In the genomic region with DNA sequence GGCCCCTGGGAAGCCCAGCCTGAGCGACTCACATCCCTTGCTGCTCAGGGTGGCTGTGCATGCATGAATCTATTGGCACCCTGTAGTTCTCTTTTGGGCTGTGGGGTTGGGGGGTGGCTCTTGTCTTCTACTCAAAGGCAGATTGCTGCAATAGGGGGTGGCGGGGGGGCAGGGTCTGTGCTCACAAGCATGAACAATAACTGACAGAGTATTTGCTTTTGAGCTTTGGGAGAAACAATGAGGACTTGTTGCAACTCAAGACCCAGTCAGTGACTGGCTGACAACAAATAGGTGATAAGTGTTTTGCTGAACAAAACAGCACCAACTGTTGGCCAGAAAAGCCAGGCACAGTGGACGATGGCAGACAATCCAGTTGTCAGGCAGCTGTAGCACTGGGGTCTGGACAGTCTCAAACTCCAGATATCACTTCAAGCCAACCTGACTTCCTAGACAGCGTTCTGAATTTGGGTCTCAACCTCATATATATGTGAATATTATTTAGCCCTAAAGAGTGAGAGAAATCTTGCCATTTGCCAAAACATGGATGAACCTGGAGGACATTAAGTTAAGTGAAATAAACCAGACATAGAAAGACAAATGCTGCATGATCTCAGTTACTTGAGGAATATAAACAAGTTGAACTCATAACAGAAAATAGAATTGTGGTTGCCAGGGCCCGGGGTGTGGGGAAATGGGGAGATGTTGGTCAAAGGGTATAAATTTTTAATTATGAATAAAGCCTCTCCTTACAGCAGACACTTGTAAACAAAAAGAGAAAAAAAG, we compare ENCODE assay signal across 27 cellular contexts.
A peak's percentile ranks its signal among the peaks of the same experiment; 100 is the strongest.
DNase-seq lines count a peak whose midpoint lies in the region; ATAC-seq, FAIRE-seq and TF ChIP-seq lines count a peak whose summit lies in the region.
"Had no signal": no experiment of that assay in that cellular context is flagged by ENCODE, and none has a peak within 500 bp of the region (broad histone marks: within the 10 kb centered on the region; RNA-seq: fewer than 3 reads in every experiment).

No MANE protein-coding gene starts in this region.

- H3K27ac Mint-ChIP-seq in neural progenitor cell (no peak overlapping the region), T-helper 17 cell (no peak overlapping the region)
- H3K27ac Mint-ChIP-seq: activated B cell treated with CpG ODN at 0.5 μM for 24 hours; activated naive CD4-positive, alpha-beta T cell treated with anti-CD3 and anti-CD28 coated beads, Interleukin-2, amount 50 U/mL, for 24 hours; activated T-helper 17 cell treated with anti-CD3 and anti-CD28 coated beads, Interleukin-2, amount 50 U/mL, for 72 hours; mesothelial cell of epicardium; natural killer cell had no signal

- H3K9me3 Mint-ChIP-seq in neural progenitor cell: peaks cover 12% of the 10 kb centered on the region
- H3K9me3 Mint-ChIP-seq: natural killer cell had no signal

- H3K27me3 ChIP-seq in foreskin keratinocyte (no peaks in the 10 kb centered on the region), neural progenitor cell (no peaks in the 10 kb centered on the region)
- H3K27me3 ChIP-seq: pancreas, thyroid gland had no signal

- H3K79me2 ChIP-seq in neural progenitor cell (ENCODE audit: low read depth): peaks cover 3% of the 10 kb centered on the region

- H3K36me3 Mint-ChIP-seq in neural progenitor cell (no peaks in the 10 kb centered on the region), T-helper 17 cell (ENCODE audit: low read depth) (no peaks in the 10 kb centered on the region)
- H3K36me3 Mint-ChIP-seq: natural killer cell had no signal

- no peak for TF ChIP-seq POLR2A in H54 (IDR thresholded peaks at IDR 0.05; ENCODE audit: low read depth, low read length)

- TF ChIP-seq CTCF in foreskin keratinocyte (conservative IDR thresholded peaks at IDR 0.05): no peak
- TF ChIP-seq CTCF in neural progenitor cell (IDR thresholded peaks at IDR 0.05): peak; percentile 11

- FAIRE-seq in H54 (lab: Jason Lieb, UNC) (peak; percentile 33), RCC 7860 (lab: Jason Lieb, UNC) (no peak)
- FAIRE-seq: endometrium had no signal

- peaks cover 13% of the 10 kb centered on the region for H3K4me1 ChIP-seq in foreskin keratinocyte
- H3K4me1 ChIP-seq in neural progenitor cell: peaks cover 38% of the 10 kb centered on the region

- H3K27ac ChIP-seq in foreskin keratinocyte (no peak overlapping the region), neural progenitor cell (peak overlapping the region; percentile 79)
- H3K27ac ChIP-seq: C4-2B, pancreas, thyroid gland had no signal

- H3K9me3 ChIP-seq in neural progenitor cell (ENCODE audit: low read depth): no peaks in the 10 kb centered on the region
- H3K9me3 ChIP-seq in T-helper 17 cell (ENCODE audit: control insufficient read depth, low read length, poor library complexity, severe bottlenecking): no peaks in the 10 kb centered on the region
- H3K9me3 ChIP-seq: pancreas, thyroid gland had no signal

- no peaks in the 10 kb centered on the region for H4K20me1 ChIP-seq in neural progenitor cell (ENCODE audit: low read depth)

- H3F3A ChIP-seq in neural progenitor cell (ENCODE audit: low read depth): peaks cover 46% of the 10 kb centered on the region

- H3K27me3 Mint-ChIP-seq in neural progenitor cell (ENCODE audit: insufficient read depth, low read depth) (peaks cover 2% of the 10 kb centered on the region), T-helper 17 cell (peaks cover 6% of the 10 kb centered on the region)
- H3K27me3 Mint-ChIP-seq: activated naive CD4-positive, alpha-beta T cell treated with anti-CD3 and anti-CD28 coated beads, Interleukin-2, amount 50 U/mL, for 24 hours had no signal

- H3K36me3 ChIP-seq in neural progenitor cell: peaks cover 4% of the 10 kb centered on the region
- H3K36me3 ChIP-seq: pancreas, thyroid gland had no signal

- H3K4me3 Mint-ChIP-seq in neural progenitor cell (no peak overlapping the region), T-helper 17 cell (no peak overlapping the region)
- H3K4me3 Mint-ChIP-seq: activated B cell treated with CpG ODN at 0.5 μM for 24 hours; activated naive CD4-positive, alpha-beta T cell treated with anti-CD3 and anti-CD28 coated beads, Interleukin-2, amount 50 U/mL, for 24 hours; activated T-helper 17 cell treated with anti-CD3 and anti-CD28 coated beads, Interleukin-2, amount 50 U/mL, for 72 hours; mesothelial cell of epicardium; natural killer cell had no signal

- H3K4me1 Mint-ChIP-seq in neural progenitor cell (peaks cover 19% of the 10 kb centered on the region), T-helper 17 cell (peaks cover 2% of the 10 kb centered on the region)
- H3K4me1 Mint-ChIP-seq: activated T-helper 17 cell treated with anti-CD3 and anti-CD28 coated beads, Interleukin-2, amount 50 U/mL, for 72 hours had no signal

- DNase-seq in H54 (ENCODE audit: insufficient read length, low spot score): no peak
- peak; percentile 79 for DNase-seq in NCI-H345 (lab: John Stamatoyannopoulos, UW)
- no peak for DNase-seq in foreskin keratinocyte
- peak; percentile 56 for DNase-seq in neural progenitor cell (ENCODE audit: low spot score)
- no peak for DNase-seq in T-helper 17 cell
- no peak for DNase-seq in NCI-H1105 treated with DMSO at 0.1 percent for 48 hours (lab: John Stamatoyannopoulos, UW)
- no peak for DNase-seq in RCC 7860 (ENCODE audit: low spot score)
- DNase-seq: activated B cell treated with CpG ODN at 0.5 μM for 24 hours; activated CD4-positive, alpha-beta T cell treated with anti-CD3 and anti-CD28 coated beads, Interleukin-2, amount 50 U/mL, for 4 hours; activated CD8-positive, alpha-beta memory T cell treated with anti-CD3 and anti-CD28 coated beads, Interleukin-2, amount 50 U/mL, for 4 hours; anterior cingulate cortex; Calu3; KG1; left colon; natural killer cell; NCI-H2171 treated with DMSO at 0.1 percent for 48 hours; pancreas; stimulated activated naive CD8-positive, alpha-beta T cell treated with anti-CD3 and anti-CD28 coated beads, Interleukin-15, Interleukin-2, amounts not matched to agents 100 U/mL and 50 U/mL, for 24 hours; T1000; thyroid gland had no signal

- no peak overlapping the region for H3K9ac ChIP-seq in neural progenitor cell

- H3K4me3 ChIP-seq in neural progenitor cell: no peak overlapping the region
- H3K4me3 ChIP-seq: pancreas, thyroid gland had no signal

- peak overlapping the region; percentile 6 for H3K4me2 ChIP-seq in neural progenitor cell

- no peak overlapping the region for H2AFZ ChIP-seq in neural progenitor cell (replicated peaks)

- ATAC-seq in foreskin keratinocyte: peak; percentile 8
- no peak for ATAC-seq in T-helper 17 cell
- ATAC-seq in HG03442 (IDR thresholded peaks at IDR 0.05; ENCODE audit: unreplicated experiment): no peak
- ATAC-seq: activated T-helper 17 cell treated with anti-CD3 and anti-CD28 coated beads, Interleukin-2, amount 50 U/mL, for 72 hours; left colon; natural killer cell; pancreas; sciatic nerve; stimulated activated naive CD8-positive, alpha-beta T cell treated with anti-CD3 and anti-CD28 coated beads, Interleukin-15, Interleukin-2, amounts not matched to agents 100 U/mL and 50 U/mL, for 24 hours had no signal

Comparison
In these comparisons a context has a peak if more than half of its experiments do, and no peak if none do; other contexts are left out.
1. DNase-seq: peak in NCI-H345 (single experiment) and neural progenitor cell (single experiment); none in H54 (single experiment), foreskin keratinocyte (0 of 2), T-helper 17 cell (0 of 3), NCI-H1105 treated with DMSO at 0.1 percent for 48 hours (single experiment) and RCC 7860 (single experiment).